15 cellular contexts compared by ENCODE assay signal in genomic region chrX:130186645-130187044, GRCh38. TPM values are rescaled to one million over a fixed set of nuclear protein-coding genes. Genes with fewer than 3 reads are reported as not detected.
"Had no signal": no experiment of that assay in that cellular context is flagged by ENCODE, and none has a peak within 500 bp of the region (broad histone marks: within the 10 kb centered on the region; RNA-seq: fewer than 3 reads in every experiment).

No MANE protein-coding gene starts in this region.

- DNase-seq: activated B cell treated with CpG ODN at 0.5 μM for 24 hours; activated CD4-positive, alpha-beta T cell treated with anti-CD3 and anti-CD28 coated beads, Interleukin-2, amount 50 U/mL, for 48 hours; activated CD8-positive, alpha-beta memory T cell treated with anti-CD3 and anti-CD28 coated beads, Interleukin-2, amount 50 U/mL, for 4 hours; activated naive CD4-positive, alpha-beta T cell; activated T-cell treated with anti-CD3 and anti-CD28 coated beads, Interleukin-2, amount 50 U/mL, for 72 hours; retina; stimulated activated CD4-positive, alpha-beta T cell treated with anti-CD3 and anti-CD28 coated beads, Interleukin-4, amount 100 ng/mL, for 4 hours; thyroid gland had no signal

- FAIRE-seq: endometrium had no signal

- H3K27ac ChIP-seq: ascending aorta, esophagus muscularis mucosa, foreskin keratinocyte, parathyroid adenoma, thyroid gland, vagina had no signal

- ATAC-seq: activated T-cell treated with anti-CD3 and anti-CD28 coated beads, Interleukin-2, amount 50 U/mL, for 72 hours; left lobe of liver had no signal

- H3K4me1 ChIP-seq: ascending aorta, esophagus muscularis mucosa, foreskin keratinocyte, parathyroid adenoma, thyroid gland, vagina had no signal

- H3K27me3 ChIP-seq: ascending aorta, esophagus muscularis mucosa, foreskin keratinocyte, thyroid gland, vagina had no signal

- H2AFZ ChIP-seq: parathyroid adenoma had no signal

- H3K36me3 ChIP-seq: ascending aorta, esophagus muscularis mucosa, thyroid gland, vagina had no signal

- H3K27me3 Mint-ChIP-seq: activated B cell treated with CpG ODN at 0.5 μM for 24 hours had no signal

- H3K9me3 ChIP-seq: ascending aorta, esophagus muscularis mucosa, thyroid gland, vagina had no signal

- H3K9ac ChIP-seq: parathyroid adenoma had no signal

- H3K4me3 Mint-ChIP-seq: activated B cell treated with CpG ODN at 0.5 μM for 24 hours; activated T-cell treated with anti-CD3 and anti-CD28 coated beads, Interleukin-2, amount 50 U/mL, for 72 hours had no signal

- H3K4me3 ChIP-seq: ascending aorta, esophagus muscularis mucosa, thyroid gland, vagina had no signal

- H3K27ac Mint-ChIP-seq: activated T-cell treated with anti-CD3 and anti-CD28 coated beads, Interleukin-2, amount 50 U/mL, for 72 hours had no signal

- H3K79me2 ChIP-seq: parathyroid adenoma had no signal

- H3K9me3 Mint-ChIP-seq: activated B cell treated with CpG ODN at 0.5 μM for 24 hours; activated T-cell treated with anti-CD3 and anti-CD28 coated beads, Interleukin-2, amount 50 U/mL, for 72 hours had no signal

RNA-seq across cellular contexts. Expression of gene RAB33A, which starts 14.9 kb away (rescaled TPM):
- total RNA-seq: foreskin keratinocyte had no signal
